Comparison of ENCODE assay signal across 28 cellular contexts in the genomic region with DNA sequence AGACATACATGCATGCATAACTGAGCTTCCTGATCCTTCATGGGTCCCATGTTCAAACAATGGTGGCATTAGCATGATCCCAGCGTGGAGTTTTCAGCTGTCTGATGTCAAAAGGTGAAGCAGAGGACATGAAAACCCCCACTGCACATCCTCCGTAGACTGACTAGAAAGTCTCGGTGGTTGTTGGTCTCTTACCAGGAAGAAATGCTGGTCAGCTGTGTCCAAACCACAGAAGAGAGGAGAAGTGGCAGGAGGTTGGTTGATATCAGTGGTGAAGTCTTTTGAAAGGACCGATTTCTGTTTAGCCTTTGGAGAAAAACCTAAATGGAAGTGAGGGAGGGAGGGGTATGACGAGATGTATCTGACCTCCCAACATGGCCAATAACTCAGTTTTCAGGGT.
"Had no signal": no experiment of that assay in that cellular context is flagged by ENCODE, and none has a peak within 500 bp of the region (broad histone marks: within the 10 kb centered on the region; RNA-seq: fewer than 3 reads in every experiment).

No MANE protein-coding gene starts in this region.

- H3K4me1 Mint-ChIP-seq: stimulated activated effector memory CD8-positive, alpha-beta T cell treated with anti-CD3 and anti-CD28 coated beads, Interleukin-12 subunit alpha, Interleukin-12 subunit beta, amount 100 ng/mL, for 72 hours; stimulated activated memory B cell treated with anti-CD40 and anti-IgM and Interleukin-4, amounts not matched to agents 10 μg/mL and 1 μg/mL and 100 μg/mL, for 72 hours; stimulated activated naive B cell treated with anti-CD40 and anti-IgM and Interleukin-4, amounts not matched to agents 10 μg/mL and 1 μg/mL and 100 μg/mL, for 72 hours; stimulated activated naive CD8-positive, alpha-beta T cell treated with anti-CD3 and anti-CD28 coated beads, Interleukin-15, amount 100 ng/mL, for 72 hours had no signal

- H3K4me1 ChIP-seq: thyroid gland, transverse colon, upper lobe of left lung, upper lobe of right lung, uterus, vagina had no signal

- H3K27ac ChIP-seq: stomach, suprapubic skin, testis, thoracic aorta, thyroid gland, tibial artery, tibial nerve, transverse colon, upper lobe of left lung, upper lobe of right lung, uterus, vagina had no signal

- H3K4me3 ChIP-seq: stomach, suprapubic skin, testis, thoracic aorta, thyroid gland, tibial artery, tibial nerve, transverse colon, upper lobe of left lung, upper lobe of right lung, uterus, vagina had no signal

- H3K27me3 ChIP-seq: stomach, suprapubic skin, testis, thyroid gland, tibial artery, tibial nerve, transverse colon, upper lobe of left lung, upper lobe of right lung, uterus, vagina had no signal

- H3K36me3 ChIP-seq: stomach, suprapubic skin, thoracic aorta, thyroid gland, tibial artery, tibial nerve, transverse colon, upper lobe of left lung, upper lobe of right lung, uterus, vagina had no signal

- H3K9me3 ChIP-seq: stomach, suprapubic skin, testis, thoracic aorta, thyroid gland, tibial artery, transverse colon, upper lobe of right lung, uterus, vagina had no signal

- H3K27me3 Mint-ChIP-seq: stimulated activated memory B cell treated with anti-CD40 and anti-IgM and Interleukin-4, amounts not matched to agents 10 μg/mL and 1 μg/mL and 100 μg/mL, for 72 hours; stimulated activated naive B cell treated with anti-CD40 and anti-IgM and Interleukin-4, amounts not matched to agents 10 μg/mL and 1 μg/mL and 100 μg/mL, for 72 hours; stimulated activated naive CD8-positive, alpha-beta T cell treated with anti-CD3 and anti-CD28 coated beads, Interleukin-15, amount 100 ng/mL, for 72 hours; stimulated activated naive CD8-positive, alpha-beta T cell treated with anti-CD3 and anti-CD28 coated beads, Interleukin-15, Interleukin-2, amounts not matched to agents 100 ng/mL and 50 ng/mL, for 24 hours; type B pancreatic cell had no signal

- DNase-seq: stimulated activated CD4-positive, alpha-beta T cell treated with anti-CD3 and anti-CD28 coated beads, Interleukin-2, amount 100 ng/mL, for 48 hours; stimulated activated CD4-positive, alpha-beta T cell treated with anti-CD3 and anti-CD28 coated beads, Interleukin-4, amount 100 ng/mL, for 1 hour; stimulated activated CD4-positive, alpha-beta T cell treated with anti-CD3 and anti-CD28 coated beads, Interleukin-4, amount 100 ng/mL, for 24 hours; stimulated activated CD4-positive, alpha-beta T cell treated with anti-CD3 and anti-CD28 coated beads, Interleukin-4, amount 100 ng/mL, for 4 hours; stimulated activated CD8-positive, alpha-beta memory T cell treated with anti-CD3 and anti-CD28 coated beads, Interleukin-4, amount 100 ng/mL, for 48 hours; stimulated activated naive B cell treated with anti-CD40 and anti-IgM and Interleukin-4, amounts not matched to agents 10 μg/mL and 1 μg/mL and 100 μg/mL, for 72 hours; stimulated activated naive CD4-positive, alpha-beta T cell; stimulated activated naive CD4-positive, alpha-beta T cell treated with Interleukin-2 at 50 U/mL for 16 hours; stimulated activated naive CD8-positive, alpha-beta T cell treated with anti-CD3 and anti-CD28 coated beads, Interleukin-15, amount 100 ng/mL, for 72 hours; stimulated activated naive CD8-positive, alpha-beta T cell treated with anti-CD3 and anti-CD28 coated beads, Interleukin-15, Interleukin-2, amounts not matched to agents 100 U/mL and 50 U/mL, for 24 hours; stomach; substantia nigra; testis; thyroid gland; tibial artery; transverse colon; trophoblast cell; upper lobe of left lung; upper lobe of right lung; uterus had no signal

- H3K27ac Mint-ChIP-seq: stimulated activated effector memory CD8-positive, alpha-beta T cell treated with anti-CD3 and anti-CD28 coated beads, Interleukin-12 subunit alpha, Interleukin-12 subunit beta, amount 100 ng/mL, for 72 hours; stimulated activated memory B cell treated with anti-CD40 and anti-IgM and Interleukin-4, amounts not matched to agents 10 μg/mL and 1 μg/mL and 100 μg/mL, for 72 hours; stimulated activated naive B cell treated with anti-CD40 and anti-IgM and Interleukin-4, amounts not matched to agents 10 μg/mL and 1 μg/mL and 100 μg/mL, for 72 hours; stimulated activated naive CD8-positive, alpha-beta T cell treated with anti-CD3 and anti-CD28 coated beads, Interleukin-15, amount 100 ng/mL, for 72 hours; stimulated activated naive CD8-positive, alpha-beta T cell treated with anti-CD3 and anti-CD28 coated beads, Interleukin-15, Interleukin-2, amounts not matched to agents 100 ng/mL and 50 ng/mL, for 24 hours; type B pancreatic cell had no signal

- ATAC-seq: stimulated activated effector memory CD8-positive, alpha-beta T cell treated with anti-CD3 and anti-CD28 coated beads, Interleukin-12 subunit alpha, Interleukin-12 subunit beta, amount 100 ng/mL, for 72 hours; stimulated activated memory B cell treated with anti-CD40 and anti-IgM and Interleukin-4, amounts not matched to agents 10 μg/mL and 1 μg/mL and 100 μg/mL, for 72 hours; stimulated activated naive B cell treated with anti-CD40 and anti-IgM and Interleukin-4, amounts not matched to agents 10 μg/mL and 1 μg/mL and 100 μg/mL, for 72 hours; stimulated activated naive CD8-positive, alpha-beta T cell treated with anti-CD3 and anti-CD28 coated beads, Interleukin-15, amount 100 ng/mL, for 72 hours; stimulated activated naive CD8-positive, alpha-beta T cell treated with anti-CD3 and anti-CD28 coated beads, Interleukin-15, Interleukin-2, amounts not matched to agents 100 U/mL and 50 U/mL, for 24 hours; upper lobe of right lung had no signal

- H3K36me3 Mint-ChIP-seq: stimulated activated effector memory CD8-positive, alpha-beta T cell treated with anti-CD3 and anti-CD28 coated beads, Interleukin-12 subunit alpha, Interleukin-12 subunit beta, amount 100 ng/mL, for 72 hours; stimulated activated memory B cell treated with anti-CD40 and anti-IgM and Interleukin-4, amounts not matched to agents 10 μg/mL and 1 μg/mL and 100 μg/mL, for 72 hours; stimulated activated naive B cell treated with anti-CD40 and anti-IgM and Interleukin-4, amounts not matched to agents 10 μg/mL and 1 μg/mL and 100 μg/mL, for 72 hours; type B pancreatic cell had no signal

- H3K4me3 Mint-ChIP-seq: stimulated activated effector memory CD8-positive, alpha-beta T cell treated with anti-CD3 and anti-CD28 coated beads, Interleukin-12 subunit alpha, Interleukin-12 subunit beta, amount 100 ng/mL, for 72 hours; stimulated activated memory B cell treated with anti-CD40 and anti-IgM and Interleukin-4, amounts not matched to agents 10 μg/mL and 1 μg/mL and 100 μg/mL, for 72 hours; stimulated activated naive B cell treated with anti-CD40 and anti-IgM and Interleukin-4, amounts not matched to agents 10 μg/mL and 1 μg/mL and 100 μg/mL, for 72 hours; stimulated activated naive CD8-positive, alpha-beta T cell treated with anti-CD3 and anti-CD28 coated beads, Interleukin-15, amount 100 ng/mL, for 72 hours; stimulated activated naive CD8-positive, alpha-beta T cell treated with anti-CD3 and anti-CD28 coated beads, Interleukin-15, Interleukin-2, amounts not matched to agents 100 ng/mL and 50 ng/mL, for 24 hours; type B pancreatic cell had no signal
